1 cellular context compared by ENCODE assay signal in the genomic region with DNA sequence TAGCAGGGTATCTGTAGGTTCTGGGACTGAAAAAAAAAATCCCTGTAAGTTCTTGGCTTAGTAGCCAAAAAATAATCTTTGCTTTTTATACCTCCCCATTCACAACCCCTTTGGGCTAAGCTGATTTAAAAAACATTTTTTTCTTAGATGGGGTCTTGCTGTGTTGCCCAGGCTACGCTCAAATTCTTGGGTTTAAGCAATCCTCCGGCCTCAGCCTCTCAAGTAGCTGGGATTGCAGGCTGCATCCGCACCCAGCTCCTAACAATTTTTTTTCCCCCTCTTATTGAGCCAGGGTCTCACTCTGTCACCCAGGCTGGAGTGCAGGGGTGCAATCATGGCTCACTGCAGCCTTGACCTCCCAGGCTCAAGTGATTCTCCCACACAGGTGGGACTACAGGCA.
TF ChIP-seq lines count a peak whose summit lies in the region.

No MANE protein-coding gene starts in this region.

TF ChIP-seq in HepG2, 621 proteins besides CTCF, POLR2A, EP300 and RAD21:
- TF ChIP-seq GPN1 (CRISPR knock-in tag; IDR thresholded peaks at IDR 0.05; ENCODE audit: borderline replicate concordance) = no peak
- TF ChIP-seq, protein P1, sequence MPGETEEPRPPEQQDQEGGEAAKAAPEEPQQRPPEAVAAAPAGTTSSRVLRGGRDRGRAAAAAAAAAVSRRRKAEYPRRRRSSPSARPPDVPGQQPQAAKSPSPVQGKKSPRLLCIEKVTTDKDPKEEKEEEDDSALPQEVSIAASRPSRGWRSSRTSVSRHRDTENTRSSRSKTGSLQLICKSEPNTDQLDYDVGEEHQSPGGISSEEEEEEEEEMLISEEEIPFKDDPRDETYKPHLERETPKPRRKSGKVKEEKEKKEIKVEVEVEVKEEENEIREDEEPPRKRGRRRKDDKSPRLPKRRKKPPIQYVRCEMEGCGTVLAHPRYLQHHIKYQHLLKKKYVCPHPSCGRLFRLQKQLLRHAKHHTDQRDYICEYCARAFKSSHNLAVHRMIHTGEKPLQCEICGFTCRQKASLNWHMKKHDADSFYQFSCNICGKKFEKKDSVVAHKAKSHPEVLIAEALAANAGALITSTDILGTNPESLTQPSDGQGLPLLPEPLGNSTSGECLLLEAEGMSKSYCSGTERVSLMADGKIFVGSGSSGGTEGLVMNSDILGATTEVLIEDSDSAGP (CRISPR knock-in tag; IDR thresholded peaks at IDR 0.05; ENCODE audit: borderline replicate concordance) = no peak
- TF ChIP-seq ZNF121 (CRISPR knock-in tag; IDR thresholded peaks at IDR 0.05) = peak; percentile 87
- no peak for TF ChIP-seq ZNF558 (CRISPR knock-in tag; IDR thresholded peaks at IDR 0.05; ENCODE audit: borderline replicate concordance)
- TF ChIP-seq, protein P2, sequence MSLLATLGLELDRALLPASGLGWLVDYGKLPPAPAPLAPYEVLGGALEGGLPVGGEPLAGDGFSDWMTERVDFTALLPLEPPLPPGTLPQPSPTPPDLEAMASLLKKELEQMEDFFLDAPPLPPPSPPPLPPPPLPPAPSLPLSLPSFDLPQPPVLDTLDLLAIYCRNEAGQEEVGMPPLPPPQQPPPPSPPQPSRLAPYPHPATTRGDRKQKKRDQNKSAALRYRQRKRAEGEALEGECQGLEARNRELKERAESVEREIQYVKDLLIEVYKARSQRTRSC (CRISPR knock-in tag; IDR thresholded peaks at IDR 0.05; ENCODE audit: low read depth) = no peak
- TF ChIP-seq, protein P3, sequence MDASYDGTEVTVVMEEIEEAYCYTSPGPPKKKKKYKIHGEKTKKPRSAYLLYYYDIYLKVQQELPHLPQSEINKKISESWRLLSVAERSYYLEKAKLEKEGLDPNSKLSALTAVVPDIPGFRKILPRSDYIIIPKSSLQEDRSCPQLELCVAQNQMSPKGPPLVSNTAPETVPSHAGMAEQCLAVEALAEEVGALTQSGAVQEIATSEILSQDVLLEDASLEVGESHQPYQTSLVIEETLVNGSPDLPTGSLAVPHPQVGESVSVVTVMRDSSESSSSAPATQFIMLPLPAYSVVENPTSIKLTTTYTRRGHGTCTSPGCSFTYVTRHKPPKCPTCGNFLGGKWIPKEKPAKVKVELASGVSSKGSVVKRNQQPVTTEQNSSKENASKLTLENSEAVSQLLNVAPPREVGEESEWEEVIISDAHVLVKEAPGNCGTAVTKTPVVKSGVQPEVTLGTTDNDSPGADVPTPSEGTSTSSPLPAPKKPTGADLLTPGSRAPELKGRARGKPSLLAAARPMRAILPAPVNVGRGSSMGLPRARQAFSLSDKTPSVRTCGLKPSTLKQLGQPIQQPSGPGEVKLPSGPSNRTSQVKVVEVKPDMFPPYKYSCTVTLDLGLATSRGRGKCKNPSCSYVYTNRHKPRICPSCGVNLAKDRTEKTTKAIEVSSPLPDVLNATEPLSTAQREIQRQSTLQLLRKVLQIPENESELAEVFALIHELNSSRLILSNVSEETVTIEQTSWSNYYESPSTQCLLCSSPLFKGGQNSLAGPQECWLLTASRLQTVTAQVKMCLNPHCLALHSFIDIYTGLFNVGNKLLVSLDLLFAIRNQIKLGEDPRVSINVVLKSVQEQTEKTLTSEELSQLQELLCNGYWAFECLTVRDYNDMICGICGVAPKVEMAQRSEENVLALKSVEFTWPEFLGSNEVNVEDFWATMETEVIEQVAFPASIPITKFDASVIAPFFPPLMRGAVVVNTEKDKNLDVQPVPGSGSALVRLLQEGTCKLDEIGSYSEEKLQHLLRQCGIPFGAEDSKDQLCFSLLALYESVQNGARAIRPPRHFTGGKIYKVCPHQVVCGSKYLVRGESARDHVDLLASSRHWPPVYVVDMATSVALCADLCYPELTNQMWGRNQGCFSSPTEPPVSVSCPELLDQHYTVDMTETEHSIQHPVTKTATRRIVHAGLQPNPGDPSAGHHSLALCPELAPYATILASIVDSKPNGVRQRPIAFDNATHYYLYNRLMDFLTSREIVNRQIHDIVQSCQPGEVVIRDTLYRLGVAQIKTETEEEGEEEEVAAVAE (CRISPR knock-in tag; IDR thresholded peaks at IDR 0.05; ENCODE audit: borderline replicate concordance) = no peak
- TF ChIP-seq, protein P4, sequence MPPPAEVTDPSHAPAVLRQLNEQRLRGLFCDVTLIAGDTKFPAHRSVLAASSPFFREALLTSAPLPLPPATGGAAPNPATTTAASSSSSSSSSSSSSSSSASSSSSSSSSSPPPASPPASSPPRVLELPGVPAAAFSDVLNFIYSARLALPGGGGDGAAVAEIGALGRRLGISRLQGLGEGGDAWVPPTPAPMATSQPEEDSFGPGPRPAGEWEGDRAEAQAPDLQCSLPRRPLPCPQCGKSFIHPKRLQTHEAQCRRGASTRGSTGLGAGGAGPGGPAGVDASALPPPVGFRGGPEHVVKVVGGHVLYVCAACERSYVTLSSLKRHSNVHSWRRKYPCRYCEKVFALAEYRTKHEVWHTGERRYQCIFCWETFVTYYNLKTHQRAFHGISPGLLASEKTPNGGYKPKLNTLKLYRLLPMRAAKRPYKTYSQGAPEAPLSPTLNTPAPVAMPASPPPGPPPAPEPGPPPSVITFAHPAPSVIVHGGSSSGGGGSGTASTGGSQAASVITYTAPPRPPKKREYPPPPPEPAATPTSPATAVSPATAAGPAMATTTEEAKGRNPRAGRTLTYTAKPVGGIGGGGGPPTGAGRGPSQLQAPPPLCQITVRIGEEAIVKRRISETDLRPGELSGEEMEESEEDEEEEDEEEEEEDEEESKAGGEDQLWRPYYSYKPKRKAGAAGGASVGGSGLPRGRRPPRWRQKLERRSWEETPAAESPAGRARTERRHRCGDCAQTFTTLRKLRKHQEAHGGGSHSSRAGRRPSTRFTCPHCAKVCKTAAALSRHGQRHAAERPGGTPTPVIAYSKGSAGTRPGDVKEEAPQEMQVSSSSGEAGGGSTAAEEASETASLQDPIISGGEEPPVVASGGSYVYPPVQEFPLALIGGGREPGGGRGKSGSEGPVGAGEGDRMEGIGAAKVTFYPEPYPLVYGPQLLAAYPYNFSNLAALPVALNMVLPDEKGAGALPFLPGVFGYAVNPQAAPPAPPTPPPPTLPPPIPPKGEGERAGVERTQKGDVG (CRISPR knock-in tag; IDR thresholded peaks at IDR 0.05; ENCODE audit: borderline replicate concordance) = no peak
- TF ChIP-seq BCL6 (CRISPR knock-in tag; IDR thresholded peaks at IDR 0.05) = no peak
- TF ChIP-seq, protein P5, sequence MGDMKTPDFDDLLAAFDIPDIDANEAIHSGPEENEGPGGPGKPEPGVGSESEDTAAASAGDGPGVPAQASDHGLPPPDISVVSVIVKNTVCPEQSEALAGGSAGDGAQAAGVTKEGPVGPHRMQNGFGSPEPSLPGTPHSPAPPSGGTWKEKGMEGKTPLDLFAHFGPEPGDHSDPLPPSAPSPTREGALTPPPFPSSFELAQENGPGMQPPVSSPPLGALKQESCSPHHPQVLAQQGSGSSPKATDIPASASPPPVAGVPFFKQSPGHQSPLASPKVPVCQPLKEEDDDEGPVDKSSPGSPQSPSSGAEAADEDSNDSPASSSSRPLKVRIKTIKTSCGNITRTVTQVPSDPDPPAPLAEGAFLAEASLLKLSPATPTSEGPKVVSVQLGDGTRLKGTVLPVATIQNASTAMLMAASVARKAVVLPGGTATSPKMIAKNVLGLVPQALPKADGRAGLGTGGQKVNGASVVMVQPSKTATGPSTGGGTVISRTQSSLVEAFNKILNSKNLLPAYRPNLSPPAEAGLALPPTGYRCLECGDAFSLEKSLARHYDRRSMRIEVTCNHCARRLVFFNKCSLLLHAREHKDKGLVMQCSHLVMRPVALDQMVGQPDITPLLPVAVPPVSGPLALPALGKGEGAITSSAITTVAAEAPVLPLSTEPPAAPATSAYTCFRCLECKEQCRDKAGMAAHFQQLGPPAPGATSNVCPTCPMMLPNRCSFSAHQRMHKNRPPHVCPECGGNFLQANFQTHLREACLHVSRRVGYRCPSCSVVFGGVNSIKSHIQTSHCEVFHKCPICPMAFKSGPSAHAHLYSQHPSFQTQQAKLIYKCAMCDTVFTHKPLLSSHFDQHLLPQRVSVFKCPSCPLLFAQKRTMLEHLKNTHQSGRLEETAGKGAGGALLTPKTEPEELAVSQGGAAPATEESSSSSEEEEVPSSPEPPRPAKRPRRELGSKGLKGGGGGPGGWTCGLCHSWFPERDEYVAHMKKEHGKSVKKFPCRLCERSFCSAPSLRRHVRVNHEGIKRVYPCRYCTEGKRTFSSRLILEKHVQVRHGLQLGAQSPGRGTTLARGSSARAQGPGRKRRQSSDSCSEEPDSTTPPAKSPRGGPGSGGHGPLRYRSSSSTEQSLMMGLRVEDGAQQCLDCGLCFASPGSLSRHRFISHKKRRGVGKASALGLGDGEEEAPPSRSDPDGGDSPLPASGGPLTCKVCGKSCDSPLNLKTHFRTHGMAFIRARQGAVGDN (CRISPR knock-in tag; IDR thresholded peaks at IDR 0.05) = 0 out of 2 replicates have a peak, but pooled peaks have one; percentile 24
- 0 out of 2 replicates have a peak, but pooled peaks have one; percentile 22 for TF ChIP-seq ZNF816 (CRISPR knock-in tag; IDR thresholded peaks at IDR 0.05; ENCODE audit: borderline replicate concordance)
- TF ChIP-seq, protein P6, sequence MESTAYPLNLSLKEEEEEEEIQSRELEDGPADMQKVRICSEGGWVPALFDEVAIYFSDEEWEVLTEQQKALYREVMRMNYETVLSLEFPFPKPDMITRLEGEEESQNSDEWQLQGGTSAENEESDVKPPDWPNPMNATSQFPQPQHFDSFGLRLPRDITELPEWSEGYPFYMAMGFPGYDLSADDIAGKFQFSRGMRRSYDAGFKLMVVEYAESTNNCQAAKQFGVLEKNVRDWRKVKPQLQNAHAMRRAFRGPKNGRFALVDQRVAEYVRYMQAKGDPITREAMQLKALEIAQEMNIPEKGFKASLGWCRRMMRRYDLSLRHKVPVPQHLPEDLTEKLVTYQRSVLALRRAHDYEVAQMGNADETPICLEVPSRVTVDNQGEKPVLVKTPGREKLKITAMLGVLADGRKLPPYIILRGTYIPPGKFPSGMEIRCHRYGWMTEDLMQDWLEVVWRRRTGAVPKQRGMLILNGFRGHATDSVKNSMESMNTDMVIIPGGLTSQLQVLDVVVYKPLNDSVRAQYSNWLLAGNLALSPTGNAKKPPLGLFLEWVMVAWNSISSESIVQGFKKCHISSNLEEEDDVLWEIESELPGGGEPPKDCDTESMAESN (CRISPR knock-in tag; conservative IDR thresholded peaks at IDR 0.05) = no peak
- TF ChIP-seq, protein P7, sequence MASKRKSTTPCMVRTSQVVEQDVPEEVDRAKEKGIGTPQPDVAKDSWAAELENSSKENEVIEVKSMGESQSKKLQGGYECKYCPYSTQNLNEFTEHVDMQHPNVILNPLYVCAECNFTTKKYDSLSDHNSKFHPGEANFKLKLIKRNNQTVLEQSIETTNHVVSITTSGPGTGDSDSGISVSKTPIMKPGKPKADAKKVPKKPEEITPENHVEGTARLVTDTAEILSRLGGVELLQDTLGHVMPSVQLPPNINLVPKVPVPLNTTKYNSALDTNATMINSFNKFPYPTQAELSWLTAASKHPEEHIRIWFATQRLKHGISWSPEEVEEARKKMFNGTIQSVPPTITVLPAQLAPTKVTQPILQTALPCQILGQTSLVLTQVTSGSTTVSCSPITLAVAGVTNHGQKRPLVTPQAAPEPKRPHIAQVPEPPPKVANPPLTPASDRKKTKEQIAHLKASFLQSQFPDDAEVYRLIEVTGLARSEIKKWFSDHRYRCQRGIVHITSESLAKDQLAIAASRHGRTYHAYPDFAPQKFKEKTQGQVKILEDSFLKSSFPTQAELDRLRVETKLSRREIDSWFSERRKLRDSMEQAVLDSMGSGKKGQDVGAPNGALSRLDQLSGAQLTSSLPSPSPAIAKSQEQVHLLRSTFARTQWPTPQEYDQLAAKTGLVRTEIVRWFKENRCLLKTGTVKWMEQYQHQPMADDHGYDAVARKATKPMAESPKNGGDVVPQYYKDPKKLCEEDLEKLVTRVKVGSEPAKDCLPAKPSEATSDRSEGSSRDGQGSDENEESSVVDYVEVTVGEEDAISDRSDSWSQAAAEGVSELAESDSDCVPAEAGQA (IDR thresholded peaks at IDR 0.05; ENCODE audit: low read depth) = no peak
- TF ChIP-seq, protein P7 (CRISPR knock-in tag; IDR thresholded peaks at IDR 0.05; ENCODE audit: borderline replicate concordance) = no peak
- TF ChIP-seq, protein P8, sequence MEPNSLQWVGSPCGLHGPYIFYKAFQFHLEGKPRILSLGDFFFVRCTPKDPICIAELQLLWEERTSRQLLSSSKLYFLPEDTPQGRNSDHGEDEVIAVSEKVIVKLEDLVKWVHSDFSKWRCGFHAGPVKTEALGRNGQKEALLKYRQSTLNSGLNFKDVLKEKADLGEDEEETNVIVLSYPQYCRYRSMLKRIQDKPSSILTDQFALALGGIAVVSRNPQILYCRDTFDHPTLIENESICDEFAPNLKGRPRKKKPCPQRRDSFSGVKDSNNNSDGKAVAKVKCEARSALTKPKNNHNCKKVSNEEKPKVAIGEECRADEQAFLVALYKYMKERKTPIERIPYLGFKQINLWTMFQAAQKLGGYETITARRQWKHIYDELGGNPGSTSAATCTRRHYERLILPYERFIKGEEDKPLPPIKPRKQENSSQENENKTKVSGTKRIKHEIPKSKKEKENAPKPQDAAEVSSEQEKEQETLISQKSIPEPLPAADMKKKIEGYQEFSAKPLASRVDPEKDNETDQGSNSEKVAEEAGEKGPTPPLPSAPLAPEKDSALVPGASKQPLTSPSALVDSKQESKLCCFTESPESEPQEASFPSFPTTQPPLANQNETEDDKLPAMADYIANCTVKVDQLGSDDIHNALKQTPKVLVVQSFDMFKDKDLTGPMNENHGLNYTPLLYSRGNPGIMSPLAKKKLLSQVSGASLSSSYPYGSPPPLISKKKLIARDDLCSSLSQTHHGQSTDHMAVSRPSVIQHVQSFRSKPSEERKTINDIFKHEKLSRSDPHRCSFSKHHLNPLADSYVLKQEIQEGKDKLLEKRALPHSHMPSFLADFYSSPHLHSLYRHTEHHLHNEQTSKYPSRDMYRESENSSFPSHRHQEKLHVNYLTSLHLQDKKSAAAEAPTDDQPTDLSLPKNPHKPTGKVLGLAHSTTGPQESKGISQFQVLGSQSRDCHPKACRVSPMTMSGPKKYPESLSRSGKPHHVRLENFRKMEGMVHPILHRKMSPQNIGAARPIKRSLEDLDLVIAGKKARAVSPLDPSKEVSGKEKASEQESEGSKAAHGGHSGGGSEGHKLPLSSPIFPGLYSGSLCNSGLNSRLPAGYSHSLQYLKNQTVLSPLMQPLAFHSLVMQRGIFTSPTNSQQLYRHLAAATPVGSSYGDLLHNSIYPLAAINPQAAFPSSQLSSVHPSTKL (CRISPR knock-in tag; IDR thresholded peaks at IDR 0.05) = no peak
- peak; percentile 64; the same call in 1 of the 2 replicates for TF ChIP-seq ZSCAN25 (CRISPR knock-in tag; IDR thresholded peaks at IDR 0.05)
